7 cellular contexts compared by ENCODE assay signal in the genomic region with DNA sequence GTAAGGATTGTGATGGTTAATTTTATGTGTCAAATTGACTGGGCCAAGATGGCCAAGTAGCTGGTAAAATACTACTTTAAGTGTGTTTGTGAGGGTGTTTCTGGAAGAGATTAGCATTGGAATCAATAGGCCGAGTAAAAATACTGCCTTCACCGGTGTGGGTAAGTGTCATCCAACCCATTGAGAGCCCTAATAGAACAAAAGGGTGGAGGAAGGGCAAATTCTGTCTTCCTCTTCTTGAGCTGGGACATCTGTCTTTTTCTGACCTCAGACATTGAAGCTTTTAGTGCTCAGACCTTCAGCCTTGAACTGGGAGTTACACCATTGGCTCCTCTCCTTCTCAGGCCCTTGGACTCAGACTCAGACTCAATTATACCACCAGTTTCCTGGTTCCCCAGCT.
"Had no signal": no experiment of that assay in that cellular context is flagged by ENCODE, and none has a peak within 500 bp of the region (broad histone marks: within the 10 kb centered on the region; RNA-seq: fewer than 3 reads in every experiment).

No MANE protein-coding gene starts in this region.

- ATAC-seq: HCT116 had no signal

- H3K4me1 ChIP-seq: HAP-1 had no signal

- H3K36me3 ChIP-seq: HAP-1 had no signal

- H3K27ac ChIP-seq: GM23248 had no signal

- H3K4me3 ChIP-seq: GM23248, HAP-1 had no signal

- DNase-seq: GM23248, GOT3, H7, HFFc6, IMR-90 had no signal
